1 cellular context compared by ENCODE assay signal in genomic region chr15:60660290-60661051, GRCh38.
TF ChIP-seq lines count a peak whose summit lies in the region.

No MANE protein-coding gene starts in this region.

TF ChIP-seq in SK-N-SH, 30 proteins besides CTCF, POLR2A, EP300 and RAD21 (continued from another document):
- TF ChIP-seq ZBTB33 (IDR thresholded peaks at IDR 0.05; ENCODE audit: borderline replicate concordance, low read depth) (no peak), GABPA (IDR thresholded peaks at IDR 0.05; ENCODE audit: low read depth) (no peak), FOXM1 (IDR thresholded peaks at IDR 0.05; ENCODE audit: low read depth) (no peak), FOXJ3 (CRISPR knock-in tag; IDR thresholded peaks at IDR 0.05) (no peak)
